In the genomic region with DNA sequence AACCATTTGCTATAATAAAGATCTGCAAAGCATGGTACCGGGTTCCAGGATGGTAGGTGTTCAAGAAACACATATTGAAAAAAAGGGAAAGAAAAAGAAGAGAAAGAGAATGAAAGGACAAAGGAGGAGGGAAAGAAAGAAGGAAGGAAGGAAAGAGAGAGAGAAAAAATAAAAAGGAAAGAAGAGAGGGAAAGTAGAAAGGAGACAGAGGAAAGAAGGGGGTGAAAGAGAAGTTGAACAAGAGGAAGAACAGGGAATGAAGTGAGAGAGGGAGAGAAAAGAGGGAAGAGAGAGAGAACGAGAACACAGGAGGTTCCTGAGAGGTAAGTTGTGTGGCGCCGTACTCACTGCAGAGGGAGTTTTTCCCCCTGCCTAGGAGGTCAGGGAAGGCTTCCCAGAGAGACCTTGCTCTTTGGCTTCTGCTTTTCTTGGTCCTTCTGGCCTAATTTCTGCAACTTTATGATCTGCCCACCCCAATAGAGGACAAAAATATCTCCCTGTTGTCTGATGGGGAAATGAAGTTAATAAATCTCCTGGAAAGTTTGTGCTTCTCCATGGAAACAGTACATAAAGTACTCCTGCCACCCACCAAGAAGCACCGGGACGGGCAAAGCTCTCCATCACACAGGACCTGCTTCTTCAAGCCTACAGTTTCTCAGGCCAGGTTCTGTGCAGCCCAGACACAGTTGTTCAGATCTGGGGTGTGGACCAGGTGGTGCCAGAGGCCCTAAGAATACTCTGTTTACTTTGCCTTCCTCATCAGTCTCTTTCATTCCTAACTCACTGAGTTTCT, we compare ENCODE assay signal across 1 cellular context.
TF ChIP-seq lines count a peak whose summit lies in the region.

No MANE protein-coding gene starts in this region.

TF ChIP-seq in A549, 52 proteins besides CTCF, POLR2A, EP300 and RAD21 (continued from another document):
- TF ChIP-seq REST (IDR thresholded peaks at IDR 0.05) (no peak), MAFK (IDR thresholded peaks at IDR 0.05; ENCODE audit: partially characterized antibody) (no peak)
